ENCODE assay signal across 8 cellular contexts in the genomic region with DNA sequence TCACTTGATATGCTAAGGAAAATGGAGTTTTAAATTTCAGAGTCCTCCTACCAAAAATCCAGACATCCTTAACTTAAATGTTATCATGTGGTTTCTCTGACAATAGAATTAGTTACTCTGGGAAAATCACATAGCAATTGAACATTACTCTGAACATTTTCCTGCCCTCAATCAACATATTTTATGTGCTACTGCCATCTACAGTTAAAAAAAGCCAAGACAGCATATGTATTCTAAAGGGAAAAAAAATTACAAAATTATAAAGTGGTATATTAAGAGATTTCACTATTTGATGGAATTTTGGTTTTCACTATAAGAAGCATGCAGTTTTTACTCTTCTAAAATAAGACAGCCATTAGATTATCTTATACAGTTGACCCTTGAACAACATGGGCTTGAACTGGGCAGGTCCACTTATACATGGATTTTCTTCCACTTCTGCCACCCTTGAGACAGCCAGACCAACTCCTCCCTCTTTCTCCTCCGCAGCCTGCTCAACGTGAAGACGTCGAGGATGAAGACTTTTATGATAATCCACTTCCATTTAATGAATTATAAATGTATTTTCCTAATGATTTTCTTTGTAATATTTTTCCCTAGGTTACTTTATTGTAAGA.
DNase-seq lines count a peak whose midpoint lies in the region; ATAC-seq, FAIRE-seq and TF ChIP-seq lines count a peak whose summit lies in the region.

No MANE protein-coding gene starts in this region.

- no peak overlapping the region for H2BK12ac ChIP-seq in mesenchymal stem cell (ENCODE audit: low read length in 2 of 2)
- H2BK12ac ChIP-seq in H9 (ENCODE audit: insufficient read length, low read depth, low read length): no peak overlapping the region

- peaks cover 18% of the 10 kb centered on the region for H3K79me1 ChIP-seq in mesenchymal stem cell (replicated peaks; ENCODE audit: low read length, poor library complexity, severe bottlenecking)
- H3K79me1 ChIP-seq in H9 (ENCODE audit: insufficient read depth, low read depth, low read length, poor library complexity, severe bottlenecking): peaks cover 2% of the 10 kb centered on the region

- no peak overlapping the region for H3K18ac ChIP-seq in mesenchymal stem cell (ENCODE audit: low read depth in 1 of 2, low read length in 2 of 2)
- H3K18ac ChIP-seq in H9 (ENCODE audit: insufficient read length, low read depth, low read length): no peak overlapping the region

- H3K4ac ChIP-seq in mesenchymal stem cell (ENCODE audit: low read depth in 1 of 2, low read length in 2 of 2) (no peak overlapping the region), H9 (ENCODE audit: low read depth, low read length) (no peak overlapping the region)

- no CpG with 5 or more reads among the region's 4 CpGs for WGBS in mesenchymal stem cell
- WGBS in H9 (ENCODE audit: extremely low coverage, insufficient read length, low lambda C conversion rate): no CpG with 5 or more reads among the region's 4 CpGs

- H4K20me1 ChIP-seq in astrocyte (ENCODE audit: insufficient read depth, low read length) (peaks cover 19% of the 10 kb centered on the region), H9 (ENCODE audit: control insufficient read depth, insufficient read depth, insufficient read length) (no peaks in the 10 kb centered on the region)

- H3K9me3 ChIP-seq in astrocyte (ENCODE audit: insufficient read depth, low read depth, low read length): no peaks in the 10 kb centered on the region
- no peaks in the 10 kb centered on the region for H3K9me3 ChIP-seq in mesenchymal stem cell (ENCODE audit: control insufficient read depth, low read length)
- no peaks in the 10 kb centered on the region for H3K9me3 ChIP-seq in H9 (ENCODE audit: control insufficient read depth, low read depth, low read length)

- H3K23ac ChIP-seq in mesenchymal stem cell (ENCODE audit: low read length in 2 of 2) (no peak overlapping the region), H9 (ENCODE audit: insufficient read length, low read depth, low read length) (no peak overlapping the region)

- H2BK120ac ChIP-seq in mesenchymal stem cell (ENCODE audit: low read depth, low read length): no peak overlapping the region
- no peak overlapping the region for H2BK120ac ChIP-seq in H9 (ENCODE audit: low read depth, low read length, poor library complexity, severe bottlenecking)

- H2BK20ac ChIP-seq in H9 (ENCODE audit: low read depth, low read length, poor library complexity, severe bottlenecking): no peak overlapping the region

- H4K8ac ChIP-seq in mesenchymal stem cell (ENCODE audit: low read length) (no peak overlapping the region), H9 (replicated peaks; ENCODE audit: insufficient read length, low read depth, low read length) (no peak overlapping the region)

- no peak for FAIRE-seq in D721Med (lab: Jason Lieb, UNC)
- peak; percentile 26 for FAIRE-seq in astrocyte (lab: Jason Lieb, UNC)

- H3K4me2 ChIP-seq in astrocyte (ENCODE audit: low read length) (no peak overlapping the region), mesenchymal stem cell (ENCODE audit: low read length, poor library complexity, severe bottlenecking) (no peak overlapping the region), H9 (ENCODE audit: insufficient read depth, insufficient read length, low read length) (no peak overlapping the region)

- H3K9me3 Mint-ChIP-seq in astrocyte (ENCODE audit: unreplicated experiment): no peaks in the 10 kb centered on the region
- H3K9me3 Mint-ChIP-seq in stimulated activated naive B cell treated with anti-CD40 and anti-IgM and Interleukin-4, amounts not matched to agents 10 μg/mL and 1 μg/mL and 100 μg/mL, for 72 hours: no peaks in the 10 kb centered on the region
- no peaks in the 10 kb centered on the region for H3K9me3 Mint-ChIP-seq in H9

- no peaks in the 10 kb centered on the region for H3K27me3 Mint-ChIP-seq in astrocyte (ENCODE audit: low read depth, unreplicated experiment)
- H3K27me3 Mint-ChIP-seq in stimulated activated naive B cell treated with anti-CD40 and anti-IgM and Interleukin-4, amounts not matched to agents 10 μg/mL and 1 μg/mL and 100 μg/mL, for 72 hours: no peaks in the 10 kb centered on the region
- H3K27me3 Mint-ChIP-seq in H9 (ENCODE audit: low read depth): no peaks in the 10 kb centered on the region

- H3K4me3 ChIP-seq in astrocyte (ENCODE audit: insufficient read depth, low read depth, low read length) (no peak overlapping the region), mesenchymal stem cell (ENCODE audit: insufficient read depth in 1 of 2, low read depth in 1 of 2, low read length in 2 of 2) (no peak overlapping the region)

- H2AK5ac ChIP-seq in mesenchymal stem cell (ENCODE audit: low read length, severe bottlenecking): peak overlapping the region; percentile 70
- no peak overlapping the region for H2AK5ac ChIP-seq in H9 (ENCODE audit: insufficient read length, low read length)

- H4K91ac ChIP-seq in mesenchymal stem cell (ENCODE audit: low read length): no peak overlapping the region
- no peak overlapping the region for H4K91ac ChIP-seq in H9 (ENCODE audit: insufficient read length, low read depth, low read length)

- H3K27ac Mint-ChIP-seq in astrocyte (ENCODE audit: unreplicated experiment) (no peak overlapping the region), H9 (peak overlapping the region in 1 of 3 experiments; percentile 59; a peak in 2 of 7 replicates)
- H3K27ac Mint-ChIP-seq in stimulated activated naive B cell treated with anti-CD40 and anti-IgM and Interleukin-4, amounts not matched to agents 10 μg/mL and 1 μg/mL and 100 μg/mL, for 72 hours: no peak overlapping the region

- H3K27me3 ChIP-seq in astrocyte (ENCODE audit: insufficient read depth, low read length) (no peaks in the 10 kb centered on the region), mesenchymal stem cell (ENCODE audit: control insufficient read depth in 1 of 2, insufficient read depth in 1 of 2, low read length in 2 of 2) (no peaks in the 10 kb centered on the region), H9 (ENCODE audit: insufficient read depth, low read length) (no peaks in the 10 kb centered on the region)

- H3K27ac ChIP-seq in astrocyte (ENCODE audit: low read depth, low read length): no peak overlapping the region
- no peak overlapping the region for H3K27ac ChIP-seq in mesenchymal stem cell (ENCODE audit: low read length, poor library complexity, severe bottlenecking)
- no peak overlapping the region for H3K27ac ChIP-seq in H9 (ENCODE audit: insufficient read length, low read depth, low read length)

- H2BK5ac ChIP-seq in mesenchymal stem cell (ENCODE audit: low read depth, low read length, poor library complexity, severe bottlenecking): no peak overlapping the region
- H2BK5ac ChIP-seq in H9 (ENCODE audit: insufficient read length, low read length): no peak overlapping the region

- H3K4me1 ChIP-seq in astrocyte (ENCODE audit: insufficient read depth, low read length) (no peaks in the 10 kb centered on the region), mesenchymal stem cell (ENCODE audit: control insufficient read depth, insufficient read depth, low read depth, low read length) (peaks cover 9% of the 10 kb centered on the region), H9 (ENCODE audit: insufficient read depth, low read length) (0 out of 2 replicates have a peak, but pooled peaks cover 2% of the 10 kb centered on the region)

- no peak for ATAC-seq in HG03565 (IDR thresholded peaks at IDR 0.05; ENCODE audit: unreplicated experiment)
- ATAC-seq in stimulated activated naive B cell treated with anti-CD40 and anti-IgM and Interleukin-4, amounts not matched to agents 10 μg/mL and 1 μg/mL and 100 μg/mL, for 72 hours (replicated peaks): no peak

- TF ChIP-seq CTCF in D721Med (IDR thresholded peaks at IDR 0.05; ENCODE audit: insufficient read depth, missing control alignments) (peak; percentile 40), astrocyte (IDR thresholded peaks at IDR 0.05; ENCODE audit: insufficient read depth, low read depth, low read length) (peak; percentile 40), H9 (conservative IDR thresholded peaks at IDR 0.05) (no peak)

- H3K36me3 Mint-ChIP-seq in astrocyte (ENCODE audit: low read depth, unreplicated experiment): peaks cover 6% of the 10 kb centered on the region
- H3K36me3 Mint-ChIP-seq in stimulated activated naive B cell treated with anti-CD40 and anti-IgM and Interleukin-4, amounts not matched to agents 10 μg/mL and 1 μg/mL and 100 μg/mL, for 72 hours: peaks cover 0 to 2% of the 10 kb centered on the region in 2 donors
- H3K36me3 Mint-ChIP-seq in H9 (ENCODE audit: insufficient read depth in 1 of 3, low read depth in 3 of 3): peaks cover 20 to 46% (median 34%) of the 10 kb centered on the region in 3 experiments; a peak in 6 of 7 replicates

- no peaks in the 10 kb centered on the region for H3K23me2 ChIP-seq in H9 (ENCODE audit: insufficient read length, low read depth, low read length, poor library complexity, severe bottlenecking)

- no peak overlapping the region for H3K9ac ChIP-seq in astrocyte (ENCODE audit: low read length)
- H3K9ac ChIP-seq in mesenchymal stem cell (ENCODE audit: low read length): no peak overlapping the region
- H3K9ac ChIP-seq in H9 (ENCODE audit: extremely low read depth, insufficient read length, low read length): no peak overlapping the region

- H3K79me2 ChIP-seq in astrocyte (ENCODE audit: insufficient read depth, low read length) (no peaks in the 10 kb centered on the region), H9 (ENCODE audit: insufficient read depth, low read length) (no peaks in the 10 kb centered on the region)

- H3K4me3 Mint-ChIP-seq in astrocyte (ENCODE audit: unreplicated experiment) (no peak overlapping the region), H9 (no peak overlapping the region)
- no peak overlapping the region for H3K4me3 Mint-ChIP-seq in stimulated activated naive B cell treated with anti-CD40 and anti-IgM and Interleukin-4, amounts not matched to agents 10 μg/mL and 1 μg/mL and 100 μg/mL, for 72 hours

- H3K14ac ChIP-seq in mesenchymal stem cell (ENCODE audit: low read length in 2 of 2): no peak overlapping the region
- no peak overlapping the region for H3K14ac ChIP-seq in H9 (ENCODE audit: insufficient read depth, low read length)

- H3K36me3 ChIP-seq in astrocyte (ENCODE audit: insufficient read depth, low read length) (no peaks in the 10 kb centered on the region), mesenchymal stem cell (ENCODE audit: control insufficient read depth in 1 of 2, insufficient read depth in 2 of 2, low read depth in 1 of 2, low read length in 2 of 2) (peaks cover 0 to 6% of the 10 kb centered on the region in 2 experiments)

- H3K56ac ChIP-seq in H9 (ENCODE audit: insufficient read length, low read depth, low read length): no peak overlapping the region

- H3K4me1 Mint-ChIP-seq in astrocyte (ENCODE audit: low read depth, unreplicated experiment): peaks cover 11% of the 10 kb centered on the region
- peaks cover 0 to 10% of the 10 kb centered on the region in 2 donors for H3K4me1 Mint-ChIP-seq in stimulated activated naive B cell treated with anti-CD40 and anti-IgM and Interleukin-4, amounts not matched to agents 10 μg/mL and 1 μg/mL and 100 μg/mL, for 72 hours
- peaks cover 22 to 25% of the 10 kb centered on the region in 2 experiments for H3K4me1 Mint-ChIP-seq in H9

- H4K5ac ChIP-seq in H9 (ENCODE audit: insufficient read length, low read depth, low read length): no peak overlapping the region

- DNase-seq in D721Med (ENCODE audit: insufficient read length, low spot score) (no peak), M059J (ENCODE audit: low read depth) (peak; percentile 46), astrocyte (ENCODE audit: low read depth) (no peak), mesenchymal stem cell (peak; percentile 17), iPS-NIHi11 (ENCODE audit: low spot score) (no peak), H9 (no peak)
- no peak for DNase-seq in stimulated activated naive B cell treated with anti-CD40 and anti-IgM and Interleukin-4, amounts not matched to agents 10 μg/mL and 1 μg/mL and 100 μg/mL, for 72 hours

- H3T11ph ChIP-seq in H9 (ENCODE audit: low read length): no peak overlapping the region

- H2BK15ac ChIP-seq in mesenchymal stem cell (ENCODE audit: low read depth, poor library complexity, severe bottlenecking): no peak overlapping the region
- H2BK15ac ChIP-seq in H9 (ENCODE audit: low read depth, low read length): no peak overlapping the region

- H2AFZ ChIP-seq in astrocyte (ENCODE audit: low read depth, low read length) (no peak overlapping the region), mesenchymal stem cell (ENCODE audit: low read depth, low read length) (no peak overlapping the region), H9 (ENCODE audit: low read length) (no peak overlapping the region)

Comparison
In these comparisons a context has a peak if more than half of its experiments do, and no peak if none do; other contexts are left out.
1. DNase-seq: peak in M059J (single experiment) and mesenchymal stem cell (single experiment); none in D721Med (single experiment), astrocyte (single experiment), iPS-NIHi11 (single experiment), stimulated activated naive B cell treated with anti-CD40 and anti-IgM and Interleukin-4, amounts not matched to agents 10 μg/mL and 1 μg/mL and 100 μg/mL, for 72 hours (single experiment) and H9 (single experiment).